ENCODE assay signal across 8 cellular contexts in genomic region chr5:116084891-116085715, GRCh38. TPM values are rescaled to one million over a fixed set of nuclear protein-coding genes. Genes with fewer than 3 reads are reported as not detected.
DNase-seq lines count a peak whose midpoint lies in the region; ATAC-seq and TF ChIP-seq lines count a peak whose summit lies in the region.

Gene COMMD10, plus strand, starts transcription at chr5:116085025.

- peaks cover 2% of the 10 kb centered on the region for H3K9me3 Mint-ChIP-seq in activated CD4-positive, alpha-beta T cell treated with anti-CD3 and anti-CD28 coated beads, Interleukin-2, amount 10 ng/mL, durations not matched to agents 7 days and 5 days

- no peaks in the 10 kb centered on the region for H3K36me3 ChIP-seq in BE2C

- no peaks in the 10 kb centered on the region for H3K9me3 ChIP-seq in BE2C

- peak within 1 kb of the TSS; percentile 74 for H3K4me3 ChIP-seq in BE2C (ENCODE audit: low read depth, low read length)

- ATAC-seq in HG03432 (IDR thresholded peaks at IDR 0.05; ENCODE audit: unreplicated experiment) (peak; percentile 91), left lobe of liver (peak; percentile 95)

- CTCF ChIA-PET in activated CD4-positive, alpha-beta T cell treated with anti-CD3 and anti-CD28 coated beads, Interleukin-2, amount 10 ng/mL, durations not matched to agents 7 days and 5 days (lab: Charles Lee) = interaction anchor here (0.7 to 0.9 kb wide), 3 partner anchors 9 to 246 kb away, joined by 3 to 6 read pairs (median 3); no protein-coding TSS in a partner anchor

- POLR2A ChIA-PET in activated CD4-positive, alpha-beta T cell treated with anti-CD3 and anti-CD28 coated beads, Interleukin-2, amount 10 ng/mL, durations not matched to agents 7 days and 5 days (lab: Charles Lee) = no interaction called here

- no peaks in the 10 kb centered on the region for H3K27me3 Mint-ChIP-seq in activated CD4-positive, alpha-beta T cell treated with anti-CD3 and anti-CD28 coated beads, Interleukin-2, amount 10 ng/mL, durations not matched to agents 7 days and 5 days

- peaks cover 33% of the 10 kb centered on the region for H3K36me3 Mint-ChIP-seq in activated CD4-positive, alpha-beta T cell treated with anti-CD3 and anti-CD28 coated beads, Interleukin-2, amount 10 ng/mL, durations not matched to agents 7 days and 5 days (ENCODE audit: low read depth)

- no peaks in the 10 kb centered on the region for H3K4me1 ChIP-seq in BE2C

- H3K27me3 ChIP-seq in BE2C = no peaks in the 10 kb centered on the region

- DNase-seq in BE2C (peak; percentile 73), NCI-H526 treated with DMSO at 0.1 percent for 48 hours (lab: John Stamatoyannopoulos, UW) (peak; percentile 51), dedifferentiated amniotic fluid mesenchymal stem cell (ENCODE audit: extremely low spot score) (peak; percentile 78), left lobe of liver (ENCODE audit: low spot score) (peak; percentile 84)
- DNase-seq in activated CD4-positive, alpha-beta T cell treated with anti-CD3 and anti-CD28 coated beads, Interleukin-2, amount 10 ng/mL, durations not matched to agents 7 days and 5 days = peak; percentile 79
- DNase-seq in stimulated activated CD4-positive, alpha-beta T cell treated with anti-CD3 and anti-CD28 coated beads, Interleukin-2, amount 100 ng/mL, for 24 hours = peak; percentile 75 to 76

- peak within 1 kb of the TSS; percentile 87 for H3K4me3 Mint-ChIP-seq in activated CD4-positive, alpha-beta T cell treated with anti-CD3 and anti-CD28 coated beads, Interleukin-2, amount 10 ng/mL, durations not matched to agents 7 days and 5 days

- H3K4me1 Mint-ChIP-seq in activated CD4-positive, alpha-beta T cell treated with anti-CD3 and anti-CD28 coated beads, Interleukin-2, amount 10 ng/mL, durations not matched to agents 7 days and 5 days = peaks cover 43% of the 10 kb centered on the region

- peak; percentile 84 for TF ChIP-seq POLR2A in GM19193 (IDR thresholded peaks at IDR 0.05; ENCODE audit: extremely low read depth, insufficient read depth, insufficient read length)

- no peak for TF ChIP-seq CTCF in BE2C (IDR thresholded peaks at IDR 0.05; ENCODE audit: low read depth, low read length)

- H3K27ac Mint-ChIP-seq in activated CD4-positive, alpha-beta T cell treated with anti-CD3 and anti-CD28 coated beads, Interleukin-2, amount 10 ng/mL, durations not matched to agents 7 days and 5 days = peak within 1 kb of the TSS; percentile 96

RNA-seq across cellular contexts. Expression of gene COMMD10, which starts in this region (rescaled TPM):
- polyA plus RNA-seq in BE2C (2012; ENCODE audit: insufficient read depth, insufficient read length, low read depth) = 67.7 TPM
- total RNA-seq in activated CD4-positive, alpha-beta T cell treated with anti-CD3 and anti-CD28 coated beads, Interleukin-2, amount 10 ng/mL, durations not matched to agents 7 days and 5 days = 10 to 100 TPM; 24.8 to 27.3 TPM
- 10.9 TPM for total RNA-seq in left lobe of liver

Comparison
In these comparisons a context has a peak if more than half of its experiments do, and no peak if none do; other contexts are left out.
1. Peak in every context shown above with its lines: DNase-seq, ATAC-seq and H3K4me3 ChIP-seq.